ENCODE assay signal across 28 cellular contexts in the genomic region with DNA sequence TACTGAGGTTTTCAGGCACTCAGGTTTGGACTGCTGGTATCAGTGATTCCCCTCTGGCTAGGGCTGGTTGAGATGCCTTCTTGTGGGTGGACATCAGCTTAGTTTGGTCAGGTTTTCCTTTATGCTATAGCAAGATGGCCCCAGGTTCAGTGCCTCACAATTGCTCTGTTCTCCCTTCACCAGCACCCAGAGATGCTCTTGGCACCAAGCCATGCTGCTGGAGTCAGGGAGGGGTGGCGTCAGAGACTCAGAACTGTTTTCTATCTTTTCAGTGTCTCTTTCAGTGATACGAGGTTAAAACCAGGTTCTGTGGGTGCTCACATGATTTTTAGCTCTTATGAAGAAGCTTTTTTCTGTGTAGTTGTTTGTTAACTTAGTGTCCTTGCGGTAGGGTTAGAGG.
"Had no signal": no experiment of that assay in that cellular context is flagged by ENCODE, and none has a peak within 500 bp of the region (broad histone marks: within the 10 kb centered on the region; RNA-seq: fewer than 3 reads in every experiment).

No MANE protein-coding gene starts in this region.

- H3K27me3 Mint-ChIP-seq: naive B cell; naive thymus-derived CD8-positive, alpha-beta T cell; natural killer cell treated with Interleukin-12 subunit alpha and Interleukin-12 subunit beta and Interleukin-15 and Interleukin-18, amount 100 ng/mL, for 72 hours; stimulated activated memory B cell treated with anti-CD40 and anti-IgM and Interleukin-4, amounts not matched to agents 10 μg/mL and 1 μg/mL and 100 μg/mL, for 72 hours; stimulated activated naive CD8-positive, alpha-beta T cell treated with anti-CD3 and anti-CD28 coated beads, Interleukin-15, amount 100 ng/mL, for 72 hours had no signal

- H3K36me3 ChIP-seq: neutrophil, pancreas, right lobe of liver, sigmoid colon, suprapubic skin, tibial artery, transverse colon, upper lobe of left lung, vagina had no signal

- DNase-seq: naive B cell; naive thymus-derived CD8-positive, alpha-beta T cell; nephron progenitor cell; nucleus accumbens; pancreas; psoas muscle; right cardiac atrium; right lobe of liver; sigmoid colon; small intestine; stimulated activated CD4-positive, alpha-beta T cell treated with anti-CD3 and anti-CD28 coated beads, Interleukin-12 subunit alpha, Interleukin-12 subunit beta, amount 100 ng/mL, for 4 hours; stimulated activated CD4-positive, alpha-beta T cell treated with anti-CD3 and anti-CD28 coated beads, Interleukin-1b, Interleukin-23, amount 100 ng/mL, for 48 hours; stimulated activated CD4-positive, alpha-beta T cell treated with anti-CD3 and anti-CD28 coated beads, Interleukin-4, amount 100 ng/mL, for 1 hour; stimulated activated CD4-positive, alpha-beta T cell treated with anti-CD3 and anti-CD28 coated beads, Interleukin-4, amount 100 ng/mL, for 4 hours; stimulated activated CD8-positive, alpha-beta memory T cell treated with anti-CD3 and anti-CD28 coated beads, Interleukin-4, amount 100 ng/mL, for 48 hours; stimulated activated naive CD4-positive, alpha-beta T cell; stimulated activated naive CD8-positive, alpha-beta T cell treated with anti-CD3 and anti-CD28 coated beads, Interleukin-15, amount 100 ng/mL, for 72 hours; stimulated activated naive CD8-positive, alpha-beta T cell treated with anti-CD3 and anti-CD28 coated beads, Interleukin-15, Interleukin-2, amounts not matched to agents 100 U/mL and 50 U/mL, for 24 hours; testis; tibial artery; transverse colon; upper lobe of left lung had no signal

- H3K27me3 ChIP-seq: neutrophil, pancreas, right lobe of liver, sigmoid colon, suprapubic skin, testis, tibial artery, transverse colon, upper lobe of left lung, vagina had no signal

- H3K27ac Mint-ChIP-seq: natural killer cell treated with Interleukin-12 subunit alpha and Interleukin-12 subunit beta and Interleukin-15 and Interleukin-18, amount 100 ng/mL, for 72 hours; nephron progenitor cell; stimulated activated memory B cell treated with anti-CD40 and anti-IgM and Interleukin-4, amounts not matched to agents 10 μg/mL and 1 μg/mL and 100 μg/mL, for 72 hours had no signal

- H3K4me1 ChIP-seq: pancreas, psoas muscle, right lobe of liver, suprapubic skin, testis, transverse colon, upper lobe of left lung, vagina had no signal

- H3K9me3 ChIP-seq: neutrophil, pancreas, right lobe of liver, sigmoid colon, suprapubic skin, testis, upper lobe of left lung, vagina had no signal

- H3K27ac ChIP-seq: neutrophil, pancreas, psoas muscle, right lobe of liver, sigmoid colon, suprapubic skin, testis, tibial artery, transverse colon, upper lobe of left lung, vagina had no signal

- H3K4me3 ChIP-seq: pancreas, psoas muscle, right lobe of liver, sigmoid colon, suprapubic skin, testis, tibial artery, transverse colon, upper lobe of left lung, vagina had no signal

- H3K4me3 Mint-ChIP-seq: naive B cell; naive thymus-derived CD8-positive, alpha-beta T cell; natural killer cell treated with Interleukin-12 subunit alpha and Interleukin-12 subunit beta and Interleukin-15 and Interleukin-18, amount 100 ng/mL, for 72 hours; nephron progenitor cell; neural crest cell; stimulated activated memory B cell treated with anti-CD40 and anti-IgM and Interleukin-4, amounts not matched to agents 10 μg/mL and 1 μg/mL and 100 μg/mL, for 72 hours; stimulated activated naive CD8-positive, alpha-beta T cell treated with anti-CD3 and anti-CD28 coated beads, Interleukin-15, amount 100 ng/mL, for 72 hours had no signal

- H3K4me1 Mint-ChIP-seq: nephron progenitor cell; neural crest cell; stimulated activated memory B cell treated with anti-CD40 and anti-IgM and Interleukin-4, amounts not matched to agents 10 μg/mL and 1 μg/mL and 100 μg/mL, for 72 hours had no signal
